10 cellular contexts compared by ENCODE assay signal in genomic region chr19:1070576-1070930, GRCh38. TPM values are rescaled to one million over a fixed set of nuclear protein-coding genes. Genes with fewer than 3 reads are reported as not detected.
DNase-seq lines count a peak whose midpoint lies in the region; ATAC-seq, FAIRE-seq and TF ChIP-seq lines count a peak whose summit lies in the region.
"Had no signal": no experiment of that assay in that cellular context is flagged by ENCODE, and none has a peak within 500 bp of the region (broad histone marks: within the 10 kb centered on the region; RNA-seq: fewer than 3 reads in every experiment).

No MANE protein-coding gene starts in this region.

- H2AFZ ChIP-seq in Karpas-422 (ENCODE audit: low read length): no peak overlapping the region

- H3K9ac ChIP-seq in BLaER1 treated with 17β-estradiol and CSF1 and Interleukin-3, amounts not matched to agents 10 nM and 100 nM: peak overlapping the region in 9 of 11 experiments; percentile 5 to 95 (median 33); a peak in 6 of 22 replicates
- H3K9ac ChIP-seq in Karpas-422 (ENCODE audit: low read length): no peak overlapping the region

- peaks cover 12% of the 10 kb centered on the region; the same call in 1 of the 2 replicates for H3K79me2 ChIP-seq in Karpas-422 (ENCODE audit: low read length)

- peaks cover under 1% of the 10 kb centered on the region for H3K36me3 Mint-ChIP-seq in endothelial cell (ENCODE audit: low read depth, unreplicated experiment)

- H3K27ac Mint-ChIP-seq in endothelial cell (ENCODE audit: unreplicated experiment): no peak overlapping the region

- H3K9me3 Mint-ChIP-seq in endothelial cell (ENCODE audit: unreplicated experiment): no peaks in the 10 kb centered on the region

- peak overlapping the region in 7 of 11 experiments; percentile 12 to 99 (median 32); a peak in 11 of 22 replicates for H3K27ac ChIP-seq in BLaER1 treated with 17β-estradiol and CSF1 and Interleukin-3, amounts not matched to agents 10 nM and 100 nM
- H3K27ac ChIP-seq in lower lobe of right lung: no peak overlapping the region
- no peak overlapping the region for H3K27ac ChIP-seq in Karpas-422 (ENCODE audit: low read length)

- H3K27me3 Mint-ChIP-seq in endothelial cell (ENCODE audit: unreplicated experiment): peaks cover 21% of the 10 kb centered on the region

- TF ChIP-seq CTCF in bronchial epithelial cell (IDR thresholded peaks at IDR 0.05; ENCODE audit: insufficient read depth, low read length, severe bottlenecking) (peak; percentile 32), lower lobe of right lung (IDR thresholded peaks at IDR 0.05) (no peak), endothelial cell (IDR thresholded peaks at IDR 0.05; ENCODE audit: unreplicated experiment) (no peak)

- no peak overlapping the region; a peak in 1 of 20 replicates for H3K4me3 ChIP-seq in BLaER1 treated with 17β-estradiol and CSF1 and Interleukin-3, amounts not matched to agents 10 nM and 100 nM
- no peak overlapping the region for H3K4me3 ChIP-seq in bronchial epithelial cell (ENCODE audit: low read depth, low read length)
- no peak overlapping the region for H3K4me3 ChIP-seq in lower lobe of right lung
- no peak overlapping the region for H3K4me3 ChIP-seq in Karpas-422 (ENCODE audit: low read length)

- peak; percentile 69 for FAIRE-seq in G401.6 (lab: Jason Lieb, UNC)
- no peak for FAIRE-seq in bronchial epithelial cell (lab: Jason Lieb, UNC)

- peaks cover 42 to 71% (median 60%) of the 10 kb centered on the region in 11 experiments; a peak in 21 of 22 replicates for H4K20me1 ChIP-seq in BLaER1 treated with 17β-estradiol and CSF1 and Interleukin-3, amounts not matched to agents 10 nM and 100 nM
- H4K20me1 ChIP-seq in Karpas-422 (ENCODE audit: insufficient read depth, low read depth, low read length): peaks cover 5% of the 10 kb centered on the region; the same call in 1 of the 2 replicates

- intact Hi-C loops in lower lobe of right lung (cut with DNase I) (no loop called here), left colon (cut with DNase I, micrococcal nuclease) (no loop called here)

- peaks cover 10% of the 10 kb centered on the region for H3K4me1 Mint-ChIP-seq in endothelial cell (ENCODE audit: unreplicated experiment)

- H3K9me3 ChIP-seq in BLaER1 treated with 17β-estradiol and CSF1 and Interleukin-3, amounts not matched to agents 10 nM and 100 nM (replicated peaks in 1 of 11): no peaks in the 10 kb centered on the region
- H3K9me3 ChIP-seq in lower lobe of right lung: no peaks in the 10 kb centered on the region
- no peaks in the 10 kb centered on the region for H3K9me3 ChIP-seq in Karpas-422 (ENCODE audit: low read length)
- H3K9me3 ChIP-seq: stomach had no signal

- no peak overlapping the region for H3K4me3 Mint-ChIP-seq in endothelial cell (ENCODE audit: unreplicated experiment)

- H3K27me3 ChIP-seq in BLaER1 treated with 17β-estradiol and CSF1 and Interleukin-3, amounts not matched to agents 10 nM and 100 nM: no peaks in the 10 kb centered on the region
- H3K27me3 ChIP-seq in bronchial epithelial cell (ENCODE audit: control insufficient read depth, insufficient read depth, low read length) (peaks cover 5% of the 10 kb centered on the region), lower lobe of right lung (ENCODE audit: low read depth) (peaks cover 8% of the 10 kb centered on the region), Karpas-422 (ENCODE audit: low read length) (no peaks in the 10 kb centered on the region)

- DNase-seq in bronchial epithelial cell (ENCODE audit: low read depth): no peak
- DNase-seq in lower lobe of right lung: peak; percentile 48
- no peak for DNase-seq in endothelial cell (ENCODE audit: low spot score)
- no peak for DNase-seq in left colon
- DNase-seq in Karpas-422: no peak
- DNase-seq in retina: no peak
- DNase-seq: stimulated activated CD4-positive, alpha-beta T cell treated with anti-CD3 and anti-CD28 coated beads, Interleukin-1b, Interleukin-23, amount 100 ng/mL, for 48 hours; stomach had no signal

- peaks cover 64 to 72% (median 68%) of the 10 kb centered on the region in 11 experiments for H3K36me3 ChIP-seq in BLaER1 treated with 17β-estradiol and CSF1 and Interleukin-3, amounts not matched to agents 10 nM and 100 nM
- H3K36me3 ChIP-seq in bronchial epithelial cell (ENCODE audit: control insufficient read depth, insufficient read depth, low read length) (no peaks in the 10 kb centered on the region), lower lobe of right lung (peaks cover 23% of the 10 kb centered on the region), Karpas-422 (ENCODE audit: insufficient read depth, low read length) (no peaks in the 10 kb centered on the region; the same call in 1 of the 2 replicates)

- ATAC-seq in lower lobe of right lung (no peak), left colon (no peak)

- H3K4me1 ChIP-seq in BLaER1 treated with 17β-estradiol and CSF1 and Interleukin-3, amounts not matched to agents 10 nM and 100 nM: peaks cover 72 to 86% (median 77%) of the 10 kb centered on the region in 10 experiments
- peaks cover 70% of the 10 kb centered on the region for H3K4me1 ChIP-seq in lower lobe of right lung
- H3K4me1 ChIP-seq in Karpas-422 (ENCODE audit: low read length): peaks cover 52% of the 10 kb centered on the region

- peak overlapping the region in 10 of 11 experiments; percentile 24 to 99 (median 94); a peak in 16 of 22 replicates for H3K4me2 ChIP-seq in BLaER1 treated with 17β-estradiol and CSF1 and Interleukin-3, amounts not matched to agents 10 nM and 100 nM
- no peak overlapping the region for H3K4me2 ChIP-seq in Karpas-422 (ENCODE audit: low read depth, low read length, poor library complexity, severe bottlenecking)

- no peaks in the 10 kb centered on the region for H3K9me2 ChIP-seq in Karpas-422 (replicated peaks; ENCODE audit: insufficient read depth, low read length)

RNA-seq across cellular contexts. Expression of gene ARHGAP45, which starts 3.6 kb away (rescaled TPM):
- total RNA-seq in bronchial epithelial cell (9.0 and 11.8 TPM in 2 replicates), lower lobe of right lung (83.5 TPM), endothelial cell (ENCODE audit: unreplicated experiment) (2.4 TPM), left colon (10 to 100 TPM; 37.9 to 47.2 TPM)
- 31.5 and 114 TPM in 2 replicates for total RNA-seq in Karpas-422 (2014; rRNA removed; shearing (Covaris generic); ENCODE audit: low replicate concordance)

RNA-seq across cellular contexts. Expression of gene POLR2E, which starts 24.6 kb away (rescaled TPM):
- 57.4 and 87.1 TPM in 2 replicates for total RNA-seq in bronchial epithelial cell
- total RNA-seq in lower lobe of right lung: 158 TPM
- 166 TPM for total RNA-seq in endothelial cell (ENCODE audit: unreplicated experiment)
- total RNA-seq in left colon: 100 to 1,000 TPM; 116 to 141 TPM
- 117 and 222 TPM in 2 replicates for total RNA-seq in Karpas-422 (2014; rRNA removed; shearing (Covaris generic); ENCODE audit: low replicate concordance)

RNA-seq across cellular contexts. Expression of gene ABCA7, which starts 30.6 kb away (rescaled TPM):
- total RNA-seq in bronchial epithelial cell (6.8 and 13.8 TPM in 2 replicates), lower lobe of right lung (53.3 TPM), endothelial cell (ENCODE audit: unreplicated experiment) (16.3 TPM), left colon (10 to 100 TPM; 23.3 to 35.1 TPM)
- total RNA-seq in Karpas-422 (2014; rRNA removed; shearing (Covaris generic); ENCODE audit: low replicate concordance): 23.8 and 31.7 TPM in 2 replicates

RNA-seq across cellular contexts. Expression of gene GPX4, which starts 33.2 kb away (rescaled TPM):
- 274 and 291 TPM in 2 replicates for total RNA-seq in bronchial epithelial cell
- total RNA-seq in lower lobe of right lung: 378 TPM
- total RNA-seq in endothelial cell (ENCODE audit: unreplicated experiment): 330 TPM
- 100 to 1,000 TPM; 162 to 176 TPM for total RNA-seq in left colon
- 286 and 423 TPM in 2 replicates for total RNA-seq in Karpas-422 (2014; rRNA removed; shearing (Covaris generic); ENCODE audit: low replicate concordance)

RNA-seq across cellular contexts. Expression of gene CNN2, which starts 44.1 kb away (rescaled TPM):
- total RNA-seq in bronchial epithelial cell: 96.9 and 189 TPM in 2 replicates
- 158 TPM for total RNA-seq in lower lobe of right lung
- 456 TPM for total RNA-seq in endothelial cell (ENCODE audit: unreplicated experiment)
- 100 to 1,000 TPM in 1 of 2 donors, 10 to 100 TPM in 1; 76.6 to 106 TPM for total RNA-seq in left colon
- total RNA-seq in Karpas-422 (2014; rRNA removed; shearing (Covaris generic); ENCODE audit: low replicate concordance): 88.6 and 97.9 TPM in 2 replicates

Comparison
In these comparisons a context has a peak if more than half of its experiments do, and no peak if none do; other contexts are left out.
1. H3K27ac ChIP-seq: peak in BLaER1 treated with 17β-estradiol and CSF1 and Interleukin-3, amounts not matched to agents 10 nM and 100 nM (7 of 11); none in lower lobe of right lung (single experiment) and Karpas-422 (single experiment).